ENCODE assay signal across 14 cellular contexts in the genomic region with DNA sequence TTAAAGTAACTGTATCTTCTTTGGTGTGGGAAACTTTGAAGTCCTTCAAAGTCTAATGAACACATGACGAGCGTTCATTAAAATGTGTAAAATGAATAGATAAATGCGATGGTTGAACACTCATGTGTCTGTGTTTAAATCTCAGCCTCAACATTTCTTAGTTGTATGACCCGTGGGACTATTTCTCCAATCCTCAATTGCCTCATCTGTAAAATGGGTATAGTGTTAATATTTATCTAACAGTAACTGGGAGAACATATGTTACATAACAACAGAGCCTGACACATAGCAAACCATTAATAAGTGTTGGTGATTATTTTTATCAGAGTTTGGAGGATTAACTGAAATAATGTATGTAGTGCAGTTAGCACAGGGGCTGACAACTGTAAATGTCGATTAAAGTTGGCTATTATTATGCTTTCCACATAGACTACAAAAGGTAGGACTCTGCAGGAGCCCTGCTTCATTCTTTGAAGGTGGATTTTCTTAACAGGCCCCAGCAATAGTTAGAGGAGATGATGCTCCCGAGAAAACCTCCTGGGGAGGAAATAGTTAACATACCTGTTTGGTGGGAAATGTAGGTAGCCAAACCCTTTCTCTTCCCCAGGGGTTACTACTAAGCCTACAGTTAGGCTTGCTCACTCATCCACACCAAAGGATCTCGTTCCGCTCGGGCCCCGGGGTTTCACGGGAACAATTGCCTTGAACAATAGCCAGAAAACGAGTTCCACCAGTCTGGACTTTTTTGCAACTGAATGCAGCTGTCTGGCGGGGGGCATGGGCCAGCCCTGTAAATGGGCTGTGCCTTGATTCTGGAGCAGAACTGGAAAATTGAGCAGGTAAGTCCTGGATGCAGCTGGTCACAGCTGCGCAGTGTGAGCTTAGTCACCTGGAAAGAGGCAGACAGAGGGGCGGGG.
A peak's percentile ranks its signal among the peaks of the same experiment; 100 is the strongest.
DNase-seq lines count a peak whose midpoint lies in the region; ATAC-seq lines count a peak whose summit lies in the region.
"Had no signal": no experiment of that assay in that cellular context is flagged by ENCODE, and none has a peak within 500 bp of the region (broad histone marks: within the 10 kb centered on the region; RNA-seq: fewer than 3 reads in every experiment).

No MANE protein-coding gene starts in this region.

- no peaks in the 10 kb centered on the region for H3K36me3 ChIP-seq in endocrine pancreas (ENCODE audit: control insufficient read depth, insufficient read depth, low read length)
- H3K36me3 ChIP-seq: BLaER1 treated with 17β-estradiol and CSF1 and Interleukin-3, amounts not matched to agents 10 nM and 100 nM; tibial artery had no signal

- H3K27me3 ChIP-seq in endocrine pancreas (ENCODE audit: control insufficient read depth, insufficient read depth, low read length) = no peaks in the 10 kb centered on the region
- H3K27me3 ChIP-seq: BLaER1 treated with 17β-estradiol and CSF1 and Interleukin-3, amounts not matched to agents 10 nM and 100 nM; tibial artery had no signal

- H3K9me3 ChIP-seq in endocrine pancreas (ENCODE audit: control insufficient read depth, low read length) = no peaks in the 10 kb centered on the region
- H3K9me3 ChIP-seq: BLaER1 treated with 17β-estradiol and CSF1 and Interleukin-3, amounts not matched to agents 10 nM and 100 nM; tibial artery had no signal

- peak; percentile 98 for DNase-seq in ELF-1 (ENCODE audit: low read depth, low spot score)
- peak; percentile 75 for DNase-seq in NCI-H2171 treated with DMSO at 0.1 percent for 48 hours (lab: John Stamatoyannopoulos, UW)
- DNase-seq in midbrain (lab: John Stamatoyannopoulos, UW) = peak; percentile 26
- no peak for DNase-seq in activated CD4-positive, alpha-beta T cell treated with anti-CD3 and anti-CD28 coated beads for 48 hours
- DNase-seq in stimulated activated CD4-positive, alpha-beta T cell treated with anti-CD3 and anti-CD28 coated beads, Interleukin-1b, Interleukin-23, amount 100 ng/mL, for 48 hours = no peak
- DNase-seq in SIG-M5 (lab: John Stamatoyannopoulos, UW) = no peak
- DNase-seq: caudate nucleus, NCI-H1694, nucleus accumbens, T-helper 1 cell, tibial artery had no signal

- H3K4me3 ChIP-seq in endocrine pancreas (ENCODE audit: control insufficient read depth, insufficient read depth, low read length) = peak overlapping the region; percentile 64
- H3K4me3 ChIP-seq: BLaER1 treated with 17β-estradiol and CSF1 and Interleukin-3, amounts not matched to agents 10 nM and 100 nM; tibial artery had no signal

- H3K4me1 ChIP-seq in endocrine pancreas (ENCODE audit: control insufficient read depth, insufficient read depth, low read length) = peaks cover 20% of the 10 kb centered on the region

- no peak for ATAC-seq in HG02938 (IDR thresholded peaks at IDR 0.05; ENCODE audit: unreplicated experiment)

- H3K9ac ChIP-seq in endocrine pancreas (ENCODE audit: control insufficient read depth, insufficient read depth, low read length) = peak overlapping the region; percentile 24
- H3K9ac ChIP-seq: BLaER1 treated with 17β-estradiol and CSF1 and Interleukin-3, amounts not matched to agents 10 nM and 100 nM had no signal

Comparison
In these comparisons a context has a peak if more than half of its experiments do, and no peak if none do; other contexts are left out.
1. DNase-seq: peak in ELF-1 (single experiment), NCI-H2171 treated with DMSO at 0.1 percent for 48 hours (single experiment) and midbrain (single experiment); none in activated CD4-positive, alpha-beta T cell treated with anti-CD3 and anti-CD28 coated beads for 48 hours (single experiment), stimulated activated CD4-positive, alpha-beta T cell treated with anti-CD3 and anti-CD28 coated beads, Interleukin-1b, Interleukin-23, amount 100 ng/mL, for 48 hours (single experiment) and SIG-M5 (single experiment).